In the genomic region with DNA sequence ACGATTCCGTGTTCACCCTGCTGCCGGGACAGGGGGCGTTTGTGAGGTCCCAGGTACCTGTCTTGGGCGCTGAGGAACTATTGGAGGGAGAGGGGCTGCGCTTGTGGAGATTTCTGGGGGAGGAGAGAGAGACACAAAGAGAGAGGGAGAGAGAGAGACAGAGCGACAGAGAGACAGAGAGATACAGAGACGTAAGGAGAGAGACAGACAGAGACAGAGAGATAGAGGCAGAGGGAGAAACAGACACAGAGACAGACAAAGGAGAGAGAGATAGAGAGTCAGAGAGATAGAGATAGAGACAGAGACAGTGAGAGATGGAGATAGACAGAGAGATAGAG, we compare ENCODE assay signal across 18 cellular contexts. TPM values are rescaled to one million over a fixed set of nuclear protein-coding genes. Genes with fewer than 3 reads are reported as not detected.
DNase-seq lines count a peak whose midpoint lies in the region; ATAC-seq and TF ChIP-seq lines count a peak whose summit lies in the region.
"Had no signal": no experiment of that assay in that cellular context is flagged by ENCODE, and none has a peak within 500 bp of the region (broad histone marks: within the 10 kb centered on the region; RNA-seq: fewer than 3 reads in every experiment).

No MANE protein-coding gene starts in this region.

- no peaks in the 10 kb centered on the region for H3K9me3 ChIP-seq in DND-41 (ENCODE audit: insufficient read depth, low read length, severe bottlenecking)
- H3K9me3 ChIP-seq in naive thymus-derived CD4-positive, alpha-beta T cell (ENCODE audit: control insufficient read depth in 2 of 3, low read length in 3 of 3) = no peaks in the 10 kb centered on the region

- H3K4me3 ChIP-seq in DND-41 (ENCODE audit: low read depth in 1 of 2, low read length in 2 of 2) = no peak overlapping the region
- H3K4me3 ChIP-seq in naive thymus-derived CD4-positive, alpha-beta T cell (ENCODE audit: low read length) = peak overlapping the region; percentile 67

- peaks cover 23% of the 10 kb centered on the region for H3K4me1 ChIP-seq in DND-41 (ENCODE audit: insufficient read depth, low read length)
- H3K4me1 ChIP-seq in naive thymus-derived CD4-positive, alpha-beta T cell (ENCODE audit: control insufficient read depth in 2 of 2, insufficient read depth in 2 of 2, low read length in 2 of 2) = peaks cover 0 to 3% of the 10 kb centered on the region in 2 donors

- H3K9me3 Mint-ChIP-seq in T-helper 1 cell treated with Interleukin-12 subunit alpha and Interleukin-12 subunit beta and Interleukin-4 antibody, amounts not matched to agents 30 μg/mL and 1 μg/mL, for 36 hours = no peaks in the 10 kb centered on the region
- peaks cover 3% of the 10 kb centered on the region for H3K9me3 Mint-ChIP-seq in activated naive CD8-positive, alpha-beta T cell treated with anti-CD3 and anti-CD28 coated beads, Interleukin-2, amount 50 U/mL, for 24 hours
- H3K9me3 Mint-ChIP-seq in naive thymus-derived CD4-positive, alpha-beta T cell = peaks cover 0 to 2% (median 0%) of the 10 kb centered on the region in 11 donors

- H3K9ac ChIP-seq in DND-41 (ENCODE audit: low read depth, low read length) = no peak overlapping the region

- H3K4me2 ChIP-seq in DND-41 (ENCODE audit: insufficient read depth, low read length) = peak overlapping the region; percentile 76; the same call in 1 of the 2 replicates

- peaks cover 5% of the 10 kb centered on the region for H3K27me3 Mint-ChIP-seq in T-helper 1 cell treated with Interleukin-12 subunit alpha and Interleukin-12 subunit beta and Interleukin-4 antibody, amounts not matched to agents 30 μg/mL and 1 μg/mL, for 36 hours (ENCODE audit: low read depth)
- H3K27me3 Mint-ChIP-seq in activated naive CD8-positive, alpha-beta T cell treated with anti-CD3 and anti-CD28 coated beads, Interleukin-2, amount 50 U/mL, for 24 hours = peaks cover 11% of the 10 kb centered on the region
- peaks cover 0 to 10% (median 6%) of the 10 kb centered on the region in 5 donors for H3K27me3 Mint-ChIP-seq in naive thymus-derived CD4-positive, alpha-beta T cell

- peak overlapping the region; percentile 74; the same call in 1 of the 2 replicates for H2AFZ ChIP-seq in DND-41 (ENCODE audit: low read depth, low read length)

- peaks cover 34% of the 10 kb centered on the region for H3K36me3 Mint-ChIP-seq in T-helper 1 cell treated with Interleukin-12 subunit alpha and Interleukin-12 subunit beta and Interleukin-4 antibody, amounts not matched to agents 30 μg/mL and 1 μg/mL, for 36 hours (ENCODE audit: low read depth)
- peaks cover 5% of the 10 kb centered on the region for H3K36me3 Mint-ChIP-seq in activated naive CD8-positive, alpha-beta T cell treated with anti-CD3 and anti-CD28 coated beads, Interleukin-2, amount 50 U/mL, for 24 hours (ENCODE audit: low read depth)
- H3K36me3 Mint-ChIP-seq in naive thymus-derived CD4-positive, alpha-beta T cell = peaks cover 0 to 35% (median 2%) of the 10 kb centered on the region in 5 donors

- ATAC-seq in DND-41 (ENCODE audit: insufficient read depth, low read depth) (no peak), HG02678 (IDR thresholded peaks at IDR 0.05; ENCODE audit: unreplicated experiment) (no peak)
- ATAC-seq in activated naive CD8-positive, alpha-beta T cell treated with anti-CD3 and anti-CD28 coated beads, Interleukin-2, amount 50 U/mL, for 24 hours = no peak
- ATAC-seq in naive thymus-derived CD4-positive, alpha-beta T cell = no peak
- ATAC-seq: HCT116 had no signal

- H3K4me3 Mint-ChIP-seq in T-helper 1 cell treated with Interleukin-12 subunit alpha and Interleukin-12 subunit beta and Interleukin-4 antibody, amounts not matched to agents 30 μg/mL and 1 μg/mL, for 36 hours = peak overlapping the region; percentile 89
- H3K4me3 Mint-ChIP-seq in activated naive CD8-positive, alpha-beta T cell treated with anti-CD3 and anti-CD28 coated beads, Interleukin-2, amount 50 U/mL, for 24 hours = peak overlapping the region; percentile 75
- peak overlapping the region; percentile 77 to 91 (median 86) for H3K4me3 Mint-ChIP-seq in naive thymus-derived CD4-positive, alpha-beta T cell

- H3K36me3 ChIP-seq in DND-41 (ENCODE audit: insufficient read depth, low read length) = no peaks in the 10 kb centered on the region
- no peaks in the 10 kb centered on the region for H3K36me3 ChIP-seq in naive thymus-derived CD4-positive, alpha-beta T cell (ENCODE audit: control insufficient read depth in 2 of 3, insufficient read depth in 3 of 3, low read length in 3 of 3)

- no peak for DNase-seq in T-helper 1 cell
- DNase-seq in DND-41 = no peak
- DNase-seq in activated naive CD8-positive, alpha-beta T cell treated with anti-CD3 and anti-CD28 coated beads, Interleukin-2, amount 50 U/mL, for 24 hours = no peak
- no peak for DNase-seq in naive thymus-derived CD4-positive, alpha-beta T cell
- no peak for DNase-seq in NCI-H1417 (lab: John Stamatoyannopoulos, UW)
- DNase-seq in AG08396 (ENCODE audit: low spot score) = no peak
- DNase-seq: activated CD4-positive, alpha-beta T cell treated with anti-CD3 and anti-CD28 coated beads, Interleukin-2, amount 50 U/mL, for 4 hours; cerebellar nuclear complex; NCI-H2227 treated with DMSO at 0.1 percent for 48 hours; NK-92 treated with Interleukin-12 subunit alpha and Interleukin-12 subunit beta, amount 100 ng/mL, for 24 hours; SHP77; stimulated activated CD4-positive, alpha-beta T cell treated with anti-CD3 and anti-CD28 coated beads, Interleukin-12 subunit alpha, Interleukin-12 subunit beta, amount 100 ng/mL, for 4 hours; T-helper 9 cell had no signal

- H3K27ac ChIP-seq in DND-41 (ENCODE audit: low read length) = no peak overlapping the region
- H3K27ac ChIP-seq in naive thymus-derived CD4-positive, alpha-beta T cell (ENCODE audit: low read depth, low read length) = no peak overlapping the region
- H3K27ac ChIP-seq: 22Rv1 had no signal

- CTCF ChIA-PET in naive thymus-derived CD4-positive, alpha-beta T cell (lab: Charles Lee) = interaction anchor here (0.6 kb wide), 1 partner anchor 29 kb away, joined by 4 read pairs; no protein-coding TSS in a partner anchor

- peaks cover 22% of the 10 kb centered on the region for H3K4me1 Mint-ChIP-seq in T-helper 1 cell treated with Interleukin-12 subunit alpha and Interleukin-12 subunit beta and Interleukin-4 antibody, amounts not matched to agents 30 μg/mL and 1 μg/mL, for 36 hours (ENCODE audit: low read depth)
- peaks cover 19% of the 10 kb centered on the region for H3K4me1 Mint-ChIP-seq in activated naive CD8-positive, alpha-beta T cell treated with anti-CD3 and anti-CD28 coated beads, Interleukin-2, amount 50 U/mL, for 24 hours
- H3K4me1 Mint-ChIP-seq in naive thymus-derived CD4-positive, alpha-beta T cell = peaks cover 17 to 33% (median 20%) of the 10 kb centered on the region in 7 donors

- peaks cover 20% of the 10 kb centered on the region for H3K27me3 ChIP-seq in DND-41 (ENCODE audit: insufficient read depth, low read length, poor library complexity)
- H3K27me3 ChIP-seq in naive thymus-derived CD4-positive, alpha-beta T cell (ENCODE audit: control insufficient read depth in 2 of 2, insufficient read depth in 2 of 2, low read length in 2 of 2) = no peaks in the 10 kb centered on the region

- H3K27ac Mint-ChIP-seq in T-helper 1 cell treated with Interleukin-12 subunit alpha and Interleukin-12 subunit beta and Interleukin-4 antibody, amounts not matched to agents 30 μg/mL and 1 μg/mL, for 36 hours = peak overlapping the region; percentile 78
- peak overlapping the region; percentile 9 for H3K27ac Mint-ChIP-seq in activated naive CD8-positive, alpha-beta T cell treated with anti-CD3 and anti-CD28 coated beads, Interleukin-2, amount 50 U/mL, for 24 hours
- peak overlapping the region in 8 of 9 donors; percentile 53 to 99 (median 76) for H3K27ac Mint-ChIP-seq in naive thymus-derived CD4-positive, alpha-beta T cell
- H3K27ac Mint-ChIP-seq: progenitor cell of endocrine pancreas had no signal

- no peaks in the 10 kb centered on the region for H4K20me1 ChIP-seq in DND-41 (ENCODE audit: insufficient read depth, low read length)

- no peak for TF ChIP-seq CTCF in DND-41 (IDR thresholded peaks at IDR 0.05; ENCODE audit: borderline replicate concordance, extremely low read depth, low read length, poor library complexity, severe bottlenecking)

- POLR2A ChIA-PET in naive thymus-derived CD4-positive, alpha-beta T cell (lab: Charles Lee) = interaction anchor here (1.0 kb wide), 1 partner anchor 151 kb away, joined by 4 read pairs; no protein-coding TSS in a partner anchor

- no peaks in the 10 kb centered on the region for H3K79me2 ChIP-seq in DND-41 (ENCODE audit: insufficient read depth, low read length)

- intact Hi-C loops in naive thymus-derived CD4-positive, alpha-beta T cell (cut with micrococcal nuclease) = loop anchor here (5.0 to 10.0 kb wide), 7 partner anchors 114 to 537 kb away; partner anchors contain the start of genes PYCARD (in 2 of the 2), KAT8 (in 1 of the 2), STX4 (in 1 of the 2) and VKORC1 (in 1 of the 2)

RNA-seq across cellular contexts. Expression of gene ITGAX, which starts 24.5 kb away (rescaled TPM):
- 100 to 1,000 TPM in 1 of 5 experiments, 10 to 100 TPM in 2, 1 to 10 TPM in 2; 4.0 to 306 (median 40.2) TPM for total RNA-seq in naive thymus-derived CD4-positive, alpha-beta T cell
- polyA plus RNA-seq in naive thymus-derived CD4-positive, alpha-beta T cell = under 1 TPM in 1 of 2 donors, not detected in 1; 0.05 TPM
- total RNA-seq: progenitor cell of endocrine pancreas had no signal

Comparison
In these comparisons a context has a peak if more than half of its experiments do, and no peak if none do; other contexts are left out.
1. H3K27ac Mint-ChIP-seq: peak in every context shown above with its lines; median percentile 78 in T-helper 1 cell treated with Interleukin-12 subunit alpha and Interleukin-12 subunit beta and Interleukin-4 antibody, amounts not matched to agents 30 μg/mL and 1 μg/mL, for 36 hours; 76 in naive thymus-derived CD4-positive, alpha-beta T cell; 9 in activated naive CD8-positive, alpha-beta T cell treated with anti-CD3 and anti-CD28 coated beads, Interleukin-2, amount 50 U/mL, for 24 hours.